22 cellular contexts compared by ENCODE assay signal in genomic region chr22:27627901-27628300, GRCh38.
"Had no signal": no experiment of that assay in that cellular context is flagged by ENCODE, and none has a peak within 500 bp of the region (broad histone marks: within the 10 kb centered on the region; RNA-seq: fewer than 3 reads in every experiment).

No MANE protein-coding gene starts in this region.

- H3K4me2 ChIP-seq: hepatocyte had no signal

- H3K4me3 Mint-ChIP-seq: mesothelial cell of epicardium, naive B cell had no signal

- FAIRE-seq: colon, endothelial cell of umbilical vein, frontal cortex, islet of Langerhans, keratinocyte had no signal

- H3K27ac Mint-ChIP-seq: mesothelial cell of epicardium, naive B cell had no signal

- H3K36me3 ChIP-seq: esophagus muscularis mucosa, gastroesophageal sphincter, heart left ventricle, left lung, lower lobe of right lung had no signal

- H3K79me2 ChIP-seq: hepatocyte had no signal

- H3K36me3 Mint-ChIP-seq: naive B cell had no signal

- H3K4me1 Mint-ChIP-seq: naive B cell had no signal

- H2AFZ ChIP-seq: hepatocyte had no signal

- DNase-seq: dorsolateral prefrontal cortex; effector CD4-positive, alpha-beta T cell; effector memory CD4-positive, alpha-beta T cell; foreskin keratinocyte; heart left ventricle; hypothalamus; left cardiac atrium; left lung; left ventricle myocardium superior; lower lobe of right lung; mucosa of descending colon; naive B cell had no signal

- H3K4me3 ChIP-seq: coronary artery, dorsolateral prefrontal cortex, esophagus muscularis mucosa, gastroesophageal sphincter, heart left ventricle, hepatocyte, left lung, lower lobe of right lung, mucosa of descending colon had no signal

- H3K9me3 ChIP-seq: esophagus muscularis mucosa, gastroesophageal sphincter, heart left ventricle, left lung, lower lobe of right lung, mucosa of descending colon had no signal

- H3K4me1 ChIP-seq: left lung, lower lobe of right lung had no signal

- H3K27ac ChIP-seq: coronary artery, dorsolateral prefrontal cortex, esophagus muscularis mucosa, foreskin keratinocyte, gastroesophageal sphincter, heart left ventricle, hepatocyte, left lung, lower lobe of right lung had no signal

- H3K27me3 Mint-ChIP-seq: naive B cell had no signal

- H3K27me3 ChIP-seq: dorsolateral prefrontal cortex, esophagus muscularis mucosa, foreskin keratinocyte, gastroesophageal sphincter, heart left ventricle, hepatocyte had no signal
